Comparison of ENCODE assay signal across 28 cellular contexts in the genomic region with DNA sequence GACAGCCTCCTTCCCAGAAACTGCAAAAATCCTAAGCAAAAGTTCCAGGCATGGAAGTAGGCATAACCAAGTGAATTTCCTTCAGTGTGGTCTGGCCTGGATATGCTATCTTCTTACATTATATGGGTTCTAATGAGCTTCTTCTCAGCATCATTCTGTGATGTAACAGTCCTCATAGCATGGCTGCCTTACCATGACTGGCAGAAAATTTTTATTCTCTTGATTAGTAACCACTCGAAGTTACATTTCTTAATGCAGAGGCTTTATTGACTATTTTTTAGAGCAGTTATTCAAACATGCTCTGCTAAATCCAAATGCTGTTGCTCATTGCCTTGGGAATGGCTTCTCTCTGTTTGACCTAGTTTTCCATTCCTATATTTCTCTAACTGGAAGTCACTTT. TPM values are rescaled to one million over a fixed set of nuclear protein-coding genes. Genes with fewer than 3 reads are reported as not detected.
"Had no signal": no experiment of that assay in that cellular context is flagged by ENCODE, and none has a peak within 500 bp of the region (broad histone marks: within the 10 kb centered on the region; RNA-seq: fewer than 3 reads in every experiment).

No MANE protein-coding gene starts in this region.

- H3K27ac ChIP-seq: stomach, suprapubic skin, testis, thoracic aorta, thyroid gland, tibial artery, tibial nerve, transverse colon, upper lobe of left lung, upper lobe of right lung, uterus, vagina had no signal

- H3K4me1 ChIP-seq: stomach, suprapubic skin, testis, thyroid gland, tibial artery, tibial nerve, transverse colon, upper lobe of left lung, upper lobe of right lung, uterus, vagina had no signal

- H3K4me3 ChIP-seq: stomach, suprapubic skin, testis, thoracic aorta, thyroid gland, tibial artery, tibial nerve, transverse colon, upper lobe of left lung, upper lobe of right lung, uterus, vagina had no signal

- H3K27me3 ChIP-seq: stomach, suprapubic skin, testis, thyroid gland, tibial artery, tibial nerve, transverse colon, upper lobe of left lung, upper lobe of right lung, uterus, vagina had no signal

- H3K9me3 ChIP-seq: stomach, suprapubic skin, testis, thoracic aorta, thyroid gland, tibial artery, transverse colon, upper lobe of left lung, upper lobe of right lung, uterus, vagina had no signal

- DNase-seq: stimulated activated CD4-positive, alpha-beta T cell treated with anti-CD3 and anti-CD28 coated beads, Interleukin-2, amount 100 ng/mL, for 48 hours; stimulated activated CD4-positive, alpha-beta T cell treated with anti-CD3 and anti-CD28 coated beads, Interleukin-4, amount 100 ng/mL, for 1 hour; stimulated activated CD4-positive, alpha-beta T cell treated with anti-CD3 and anti-CD28 coated beads, Interleukin-4, amount 100 ng/mL, for 24 hours; stimulated activated CD4-positive, alpha-beta T cell treated with anti-CD3 and anti-CD28 coated beads, Interleukin-4, amount 100 ng/mL, for 4 hours; stimulated activated CD8-positive, alpha-beta memory T cell treated with anti-CD3 and anti-CD28 coated beads, Interleukin-4, amount 100 ng/mL, for 48 hours; stimulated activated naive B cell treated with anti-CD40 and anti-IgM and Interleukin-4, amounts not matched to agents 10 μg/mL and 1 μg/mL and 100 μg/mL, for 72 hours; stimulated activated naive CD4-positive, alpha-beta T cell; stimulated activated naive CD4-positive, alpha-beta T cell treated with Interleukin-2 at 50 U/mL for 16 hours; stimulated activated naive CD8-positive, alpha-beta T cell treated with anti-CD3 and anti-CD28 coated beads, Interleukin-15, amount 100 ng/mL, for 72 hours; stimulated activated naive CD8-positive, alpha-beta T cell treated with anti-CD3 and anti-CD28 coated beads, Interleukin-15, Interleukin-2, amounts not matched to agents 100 U/mL and 50 U/mL, for 24 hours; stomach; substantia nigra; testis; thyroid gland; tibial artery; transverse colon; trophoblast cell; upper lobe of left lung; upper lobe of right lung; uterus had no signal

- H3K36me3 ChIP-seq: stomach, suprapubic skin, thoracic aorta, thyroid gland, tibial artery, tibial nerve, transverse colon, upper lobe of left lung, upper lobe of right lung, uterus, vagina had no signal

- ATAC-seq: stimulated activated effector memory CD8-positive, alpha-beta T cell treated with anti-CD3 and anti-CD28 coated beads, Interleukin-12 subunit alpha, Interleukin-12 subunit beta, amount 100 ng/mL, for 72 hours; stimulated activated memory B cell treated with anti-CD40 and anti-IgM and Interleukin-4, amounts not matched to agents 10 μg/mL and 1 μg/mL and 100 μg/mL, for 72 hours; stimulated activated naive B cell treated with anti-CD40 and anti-IgM and Interleukin-4, amounts not matched to agents 10 μg/mL and 1 μg/mL and 100 μg/mL, for 72 hours; stimulated activated naive CD8-positive, alpha-beta T cell treated with anti-CD3 and anti-CD28 coated beads, Interleukin-15, amount 100 ng/mL, for 72 hours; stimulated activated naive CD8-positive, alpha-beta T cell treated with anti-CD3 and anti-CD28 coated beads, Interleukin-15, Interleukin-2, amounts not matched to agents 100 U/mL and 50 U/mL, for 24 hours; upper lobe of right lung had no signal

- FAIRE-seq: urothelium cell line had no signal

RNA-seq across cellular contexts. Expression of a gene that starts 21.1 kb away (rescaled TPM):
- total RNA-seq: subcutaneous adipose tissue, thyroid gland had no signal
